In the genomic region with DNA sequence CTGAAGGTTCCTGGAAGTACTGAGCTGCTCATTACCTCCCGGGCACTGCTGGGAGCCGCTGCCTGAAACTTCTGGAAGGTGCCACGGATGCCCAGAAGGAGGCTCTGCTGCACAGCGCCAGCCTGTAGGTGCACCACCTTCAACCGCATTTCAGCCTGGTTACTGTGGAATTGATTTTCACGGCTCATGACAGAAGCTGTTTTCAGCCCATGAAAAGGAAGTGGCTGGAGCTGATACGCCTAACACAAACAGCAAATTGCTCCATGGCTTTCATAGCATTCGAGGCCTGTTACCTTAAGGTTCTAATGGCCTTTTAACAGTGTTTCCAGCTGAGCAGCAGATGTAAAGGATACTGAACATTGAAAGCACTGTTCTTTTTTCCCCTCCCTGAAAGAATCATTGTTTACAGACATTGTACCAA, we compare ENCODE assay signal across 11 cellular contexts. TPM values are rescaled to one million over a fixed set of nuclear protein-coding genes. Genes with fewer than 3 reads are reported as not detected.
DNase-seq lines count a peak whose midpoint lies in the region; ATAC-seq and TF ChIP-seq lines count a peak whose summit lies in the region.
"Had no signal": no experiment of that assay in that cellular context is flagged by ENCODE, and none has a peak within 500 bp of the region (broad histone marks: within the 10 kb centered on the region; RNA-seq: fewer than 3 reads in every experiment).

No MANE protein-coding gene starts in this region.

- H3K4me3 Mint-ChIP-seq in activated T-helper 17 cell treated with anti-CD3 and anti-CD28 coated beads, Interleukin-2, amount 50 U/mL, for 72 hours, result no peak overlapping the region

- no peaks in the 10 kb centered on the region for H3K4me1 Mint-ChIP-seq in activated T-helper 17 cell treated with anti-CD3 and anti-CD28 coated beads, Interleukin-2, amount 50 U/mL, for 72 hours

- intact Hi-C loops in colonic mucosa (cut with DNase I), result no loop called here

- no peak for ATAC-seq in activated T-helper 17 cell treated with anti-CD3 and anti-CD28 coated beads, Interleukin-2, amount 50 U/mL, for 72 hours (replicated peaks)

- H3K27ac Mint-ChIP-seq in activated T-helper 17 cell treated with anti-CD3 and anti-CD28 coated beads, Interleukin-2, amount 50 U/mL, for 72 hours, result no peak overlapping the region

- no peak overlapping the region for H3K27ac ChIP-seq in colonic mucosa
- H3K27ac ChIP-seq: esophagus squamous epithelium had no signal

- no peak for DNase-seq in HFF-Myc (ENCODE audit: extremely low read depth, low read depth)
- DNase-seq in NCI-H69 (lab: John Stamatoyannopoulos, UW), result peak; percentile 99
- peak; percentile 61 for DNase-seq in retinal pigment epithelial cell (ENCODE audit: low read depth)
- no peak for DNase-seq in NCI-H2171 treated with DMSO at 0.1 percent for 48 hours (lab: John Stamatoyannopoulos, UW)
- no peak for DNase-seq in activated CD8-positive, alpha-beta memory T cell treated with anti-CD3 and anti-CD28 coated beads, Interleukin-2, amount 50 U/mL, for 48 hours
- DNase-seq in colonic mucosa, result no peak
- DNase-seq: esophagus squamous epithelium; stimulated activated CD4-positive, alpha-beta T cell treated with anti-CD3 and anti-CD28 coated beads, Interleukin-12 subunit alpha, Interleukin-12 subunit beta, amount 100 ng/mL, for 4 hours; T-helper 2 cell had no signal

- no peaks in the 10 kb centered on the region for H3K36me3 ChIP-seq in endocrine pancreas (ENCODE audit: control insufficient read depth, insufficient read depth, low read length)
- no peaks in the 10 kb centered on the region for H3K36me3 ChIP-seq in colonic mucosa
- H3K36me3 ChIP-seq: esophagus squamous epithelium had no signal

- peaks cover 5% of the 10 kb centered on the region for H3K4me1 ChIP-seq in endocrine pancreas (ENCODE audit: control insufficient read depth, insufficient read depth, low read length)
- H3K4me1 ChIP-seq in colonic mucosa, result no peaks in the 10 kb centered on the region

- peaks cover 8% of the 10 kb centered on the region for H3K9me3 Mint-ChIP-seq in activated T-helper 17 cell treated with anti-CD3 and anti-CD28 coated beads, Interleukin-2, amount 50 U/mL, for 72 hours

- H3K9ac ChIP-seq in endocrine pancreas (ENCODE audit: control insufficient read depth, insufficient read depth, low read length) (no peak overlapping the region), colonic mucosa (ENCODE audit: low read depth in 2 of 2, low read length in 2 of 2) (no peak overlapping the region)

- no peaks in the 10 kb centered on the region for H3K9me3 ChIP-seq in endocrine pancreas (ENCODE audit: control insufficient read depth, low read length)
- H3K9me3 ChIP-seq in colonic mucosa, result no peaks in the 10 kb centered on the region
- H3K9me3 ChIP-seq: esophagus squamous epithelium had no signal

- H3K27me3 ChIP-seq in endocrine pancreas (ENCODE audit: control insufficient read depth, insufficient read depth, low read length) (no peaks in the 10 kb centered on the region), colonic mucosa (no peaks in the 10 kb centered on the region)
- H3K27me3 ChIP-seq: esophagus squamous epithelium had no signal

- no peaks in the 10 kb centered on the region for H3K36me3 Mint-ChIP-seq in activated T-helper 17 cell treated with anti-CD3 and anti-CD28 coated beads, Interleukin-2, amount 50 U/mL, for 72 hours (ENCODE audit: low read depth)

- TF ChIP-seq CTCF in HFF-Myc (IDR thresholded peaks at IDR 0.05; ENCODE audit: low read depth, low read length, missing control alignments), result peak; percentile 52
- peak; percentile 85 for TF ChIP-seq CTCF in retinal pigment epithelial cell (conservative IDR thresholded peaks at IDR 0.05; ENCODE audit: low read depth, low read length)
- no peak for TF ChIP-seq CTCF in colonic mucosa (IDR thresholded peaks at IDR 0.05)

- H3K27me3 Mint-ChIP-seq in activated T-helper 17 cell treated with anti-CD3 and anti-CD28 coated beads, Interleukin-2, amount 50 U/mL, for 72 hours, result peaks cover 9% of the 10 kb centered on the region

- H3K4me3 ChIP-seq in HFF-Myc (replicated peaks; ENCODE audit: low read depth, low read length) (no peak overlapping the region), endocrine pancreas (ENCODE audit: control insufficient read depth, insufficient read depth, low read length) (peak overlapping the region; percentile 50), retinal pigment epithelial cell (ENCODE audit: low read length) (no peak overlapping the region), colonic mucosa (no peak overlapping the region)
- H3K4me3 ChIP-seq: esophagus squamous epithelium had no signal

RNA-seq across cellular contexts. Expression of a gene that starts 22.0 kb away (rescaled TPM):
- not detected for total RNA-seq in activated T-helper 17 cell treated with anti-CD3 and anti-CD28 coated beads, Interleukin-2, amount 50 U/mL, for 72 hours
- total RNA-seq in colonic mucosa, result 1 to 10 TPM; 2.3 to 4.0 TPM

Comparison
In these comparisons a context has a peak if more than half of its experiments do, and no peak if none do; other contexts are left out.
1. DNase-seq: peak in NCI-H69 (single experiment) and retinal pigment epithelial cell (single experiment); none in HFF-Myc (single experiment), NCI-H2171 treated with DMSO at 0.1 percent for 48 hours (single experiment), activated CD8-positive, alpha-beta memory T cell treated with anti-CD3 and anti-CD28 coated beads, Interleukin-2, amount 50 U/mL, for 48 hours (single experiment) and colonic mucosa (single experiment).